Comparison of ENCODE assay signal across 15 cellular contexts in the genomic region with DNA sequence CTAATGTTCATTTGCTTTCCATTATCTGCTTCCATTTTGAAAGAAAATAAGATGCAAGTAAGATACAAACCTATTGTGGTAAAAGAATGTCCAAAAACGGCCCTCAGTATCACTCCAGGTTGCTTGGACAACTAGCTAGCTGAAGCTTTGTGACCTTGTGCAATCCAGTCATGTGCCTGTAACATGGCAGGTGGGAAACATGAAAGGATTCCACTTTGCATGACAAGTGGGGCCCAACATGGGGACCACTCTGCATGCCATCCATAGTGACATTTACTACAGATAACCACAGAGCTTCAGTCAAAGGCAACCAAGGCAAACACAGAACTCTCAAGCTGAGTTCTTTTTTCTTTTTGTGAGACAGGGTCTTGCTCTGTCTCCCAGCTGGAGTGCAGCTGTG. TPM values are rescaled to one million over a fixed set of nuclear protein-coding genes. Genes with fewer than 3 reads are reported as not detected.
DNase-seq lines count a peak whose midpoint lies in the region; ATAC-seq, FAIRE-seq and TF ChIP-seq lines count a peak whose summit lies in the region.
"Had no signal": no experiment of that assay in that cellular context is flagged by ENCODE, and none has a peak within 500 bp of the region (broad histone marks: within the 10 kb centered on the region; RNA-seq: fewer than 3 reads in every experiment).

No MANE protein-coding gene starts in this region.

- no peak overlapping the region for H3K4me3 ChIP-seq in HepG2 (replicated peaks in 1 of 3; ENCODE audit: insufficient read depth in 1 of 3, low read depth in 2 of 3, low read length in 3 of 3)
- H3K4me3 ChIP-seq in right lobe of liver, result no peak overlapping the region
- no peak overlapping the region for H3K4me3 ChIP-seq in PC-3 (ENCODE audit: low read length)
- H3K4me3 ChIP-seq: HAP-1 had no signal

- H3K27ac ChIP-seq in HepG2 (ENCODE audit: extremely low read length, insufficient read depth, low read length) (no peak overlapping the region), right lobe of liver (no peak overlapping the region), PC-3 (ENCODE audit: low read length) (peak overlapping the region; percentile 96), caudate nucleus (ENCODE audit: low read depth, low read length) (no peak overlapping the region)

- FAIRE-seq in HepG2 (lab: Jason Lieb, UNC), result no peak

- peaks cover 4% of the 10 kb centered on the region for H3K36me3 Mint-ChIP-seq in central memory CD8-positive, alpha-beta T cell (ENCODE audit: insufficient read depth)
- peaks cover 11% of the 10 kb centered on the region for H3K36me3 Mint-ChIP-seq in osteocyte (ENCODE audit: unreplicated experiment)

- no peak for TF ChIP-seq EP300 in HepG2 (IDR thresholded peaks at IDR 0.05; ENCODE audit: low read depth in 2 of 2, low read length in 2 of 2)
- TF ChIP-seq EP300 in HepG2 (CRISPR knock-in tag; IDR thresholded peaks at IDR 0.05; ENCODE audit: borderline replicate concordance), result no peak

- H3K27me3 Mint-ChIP-seq in central memory CD8-positive, alpha-beta T cell, result no peaks in the 10 kb centered on the region
- H3K27me3 Mint-ChIP-seq in osteocyte (ENCODE audit: unreplicated experiment), result no peaks in the 10 kb centered on the region
- H3K27me3 Mint-ChIP-seq: B cell had no signal

- H3K9me3 ChIP-seq in HepG2 (ENCODE audit: low read length), result no peaks in the 10 kb centered on the region; the same call in 1 of the 2 replicates
- no peaks in the 10 kb centered on the region for H3K9me3 ChIP-seq in right lobe of liver
- no peaks in the 10 kb centered on the region for H3K9me3 ChIP-seq in PC-3 (ENCODE audit: low read length)
- H3K9me3 ChIP-seq: HAP-1 had no signal

- ATAC-seq in HepG2, result 0 out of 3 replicates have a peak, but pooled peaks have one; percentile 26
- no peak for ATAC-seq in right lobe of liver
- no peak for ATAC-seq in PC-3
- ATAC-seq in central memory CD8-positive, alpha-beta T cell (replicated peaks; ENCODE audit: extremely low read depth, poor library complexity, severe bottlenecking), result no peak
- ATAC-seq in GM18858 (IDR thresholded peaks at IDR 0.05; ENCODE audit: unreplicated experiment), result no peak
- ATAC-seq in GM18502 (IDR thresholded peaks at IDR 0.05; ENCODE audit: poor library complexity, unreplicated experiment), result no peak
- ATAC-seq: Right ventricle myocardium inferior had no signal

- no TSS peak for BruUV-seq in HepG2 (replicated peaks; lab: Mats Ljungman, UMichigan)
- BruUV-seq in PC-3 (replicated peaks; lab: Mats Ljungman, UMichigan), result no TSS peak

- intact Hi-C loops in HepG2 (cut with micrococcal nuclease; ENCODE audit: unreplicated experiment), result no loop called here
- intact Hi-C loops in right lobe of liver (cut with DNase I), result no loop called here
- intact Hi-C loops in PC-3 (cut with micrococcal nuclease), result no loop called here

- WGBS in HepG2 (ENCODE audit: low lambda C conversion rate), result 61% methylated on average over 1 of the region's 1 CpG
- WGBS in right lobe of liver (ENCODE audit: insufficient coverage, low coverage, low lambda C conversion rate, missing lambda C conversion rate), result 82% methylated on average over 1 of the region's 1 CpG

- POLR2A ChIA-PET in HepG2 (lab: Yijun Ruan, JAX) (interaction anchor here (1.2 kb wide), 1 partner anchor 54 kb away, joined by 3 read pairs; the partner anchor contains the start of gene GSTA4), PC-3 (lab: Charles Lee; ENCODE audit: unreplicated experiment) (no interaction called here)

- no peaks in the 10 kb centered on the region for H3K27me3 ChIP-seq in HepG2 (ENCODE audit: control insufficient read depth in 1 of 2, insufficient read depth in 2 of 2, low read length in 2 of 2)
- no peaks in the 10 kb centered on the region for H3K27me3 ChIP-seq in right lobe of liver
- H3K27me3 ChIP-seq in PC-3 (ENCODE audit: low read length), result no peaks in the 10 kb centered on the region

- DNase-seq in HepG2 (ENCODE audit: low spot score) (peak; percentile 63), right lobe of liver (no peak), PC-3 (no peak), osteocyte (ENCODE audit: extremely low spot score, unreplicated experiment) (no peak), caudate nucleus (lab: John Stamatoyannopoulos, UW) (no peak)
- DNase-seq in central memory CD8-positive, alpha-beta T cell (ENCODE audit: low spot score in 2 of 2), result no peak
- DNase-seq: ACHN, Karpas-422, NCI-H2029, NCI-H510A treated with DMSO at 0.1 percent for 48 hours had no signal

- H3K79me2 ChIP-seq in HepG2 (ENCODE audit: insufficient read depth, low read length) (peaks cover 4% of the 10 kb centered on the region), PC-3 (ENCODE audit: low read length) (peaks cover 14% of the 10 kb centered on the region; the same call in 1 of the 2 replicates)

- H2AFZ ChIP-seq in HepG2 (ENCODE audit: low read length) (no peak overlapping the region), PC-3 (ENCODE audit: low read length) (no peak overlapping the region)

- CTCF ChIA-PET in HepG2 (lab: Yijun Ruan, JAX; ENCODE audit: low intra/inter-chr PET ratio, low total read pairs) (no interaction called here), PC-3 (lab: Charles Lee) (interaction anchor here (1.5 kb wide), 1 partner anchor 56 kb away, joined by 4 read pairs; no protein-coding TSS in a partner anchor)

- H3K4me1 Mint-ChIP-seq in central memory CD8-positive, alpha-beta T cell, result peaks cover 33% of the 10 kb centered on the region
- H3K4me1 Mint-ChIP-seq in osteocyte (ENCODE audit: unreplicated experiment), result peaks cover 34% of the 10 kb centered on the region

- TF ChIP-seq CTCF in HepG2 (CRISPR knock-in tag; IDR thresholded peaks at IDR 0.05), result no peak
- no peak for TF ChIP-seq CTCF in right lobe of liver (IDR thresholded peaks at IDR 0.05)
- no peak for TF ChIP-seq CTCF in PC-3 (conservative IDR thresholded peaks at IDR 0.05; ENCODE audit: low read depth, low read length)
- TF ChIP-seq CTCF in osteocyte (IDR thresholded peaks at IDR 0.05), result no peak

- H3K4me2 ChIP-seq in HepG2 (ENCODE audit: low read depth, low read length), result no peak overlapping the region
- H3K4me2 ChIP-seq in PC-3 (ENCODE audit: low read length), result peak overlapping the region; percentile 90; the same call in 1 of the 2 replicates

- no peak for TF ChIP-seq RAD21 in HepG2 (CRISPR knock-in tag; IDR thresholded peaks at IDR 0.05)

- H3K9ac ChIP-seq in HepG2 (ENCODE audit: insufficient read depth, low read depth, low read length), result no peak overlapping the region
- H3K9ac ChIP-seq in PC-3 (ENCODE audit: low read length), result no peak overlapping the region; the same call in 1 of the 2 replicates

- H3F3A ChIP-seq in PC-3 (ENCODE audit: low read length, unreplicated experiment), result peaks cover 8% of the 10 kb centered on the region

- H4K20me1 ChIP-seq in HepG2 (ENCODE audit: insufficient read depth, low read length), result no peaks in the 10 kb centered on the region
- no peaks in the 10 kb centered on the region for H4K20me1 ChIP-seq in PC-3 (ENCODE audit: low read length)

- TF ChIP-seq POLR2A in HepG2 (IDR thresholded peaks at IDR 0.05; ENCODE audit: insufficient read depth in 1 of 2, low read depth in 2 of 2, low read length in 2 of 2) (no peak), right lobe of liver (IDR thresholded peaks at IDR 0.05) (no peak)

- H3K4me1 ChIP-seq in HepG2 (ENCODE audit: insufficient read depth, low read length), result peaks cover 31% of the 10 kb centered on the region
- H3K4me1 ChIP-seq in right lobe of liver, result no peaks in the 10 kb centered on the region
- H3K4me1 ChIP-seq in PC-3 (ENCODE audit: insufficient read depth, low read length), result peaks cover 22% of the 10 kb centered on the region

- H3K9me2 ChIP-seq in PC-3 (replicated peaks; ENCODE audit: low read length), result no peaks in the 10 kb centered on the region

- no peak overlapping the region for H3K4me3 Mint-ChIP-seq in central memory CD8-positive, alpha-beta T cell
- no peak overlapping the region for H3K4me3 Mint-ChIP-seq in osteocyte (ENCODE audit: unreplicated experiment)
- H3K4me3 Mint-ChIP-seq: B cell had no signal

- H3K27ac Mint-ChIP-seq in central memory CD8-positive, alpha-beta T cell (ENCODE audit: low read depth), result peak overlapping the region; percentile 60
- peak overlapping the region; percentile 90 for H3K27ac Mint-ChIP-seq in osteocyte (ENCODE audit: unreplicated experiment)
- H3K27ac Mint-ChIP-seq: B cell had no signal

- H3K36me3 ChIP-seq in HepG2 (replicated peaks in 1 of 2; ENCODE audit: control insufficient read depth in 1 of 2, insufficient read depth in 2 of 2, low read length in 2 of 2) (peaks cover 0 to 4% of the 10 kb centered on the region in 2 experiments; a peak in 1 of 5 replicates), right lobe of liver (no peaks in the 10 kb centered on the region), PC-3 (ENCODE audit: low read depth, low read length) (no peaks in the 10 kb centered on the region)
- H3K36me3 ChIP-seq: HAP-1 had no signal

- H3K9me3 Mint-ChIP-seq in central memory CD8-positive, alpha-beta T cell, result no peaks in the 10 kb centered on the region
- H3K9me3 Mint-ChIP-seq in osteocyte (ENCODE audit: unreplicated experiment), result peaks cover 4% of the 10 kb centered on the region

- in situ Hi-C loops in HepG2 (cut with HindIII; ENCODE audit: extremely low pct_ligation_motif_present, low pct_unique_long_range_greater_than_20kb), result no loop called here

RNA-seq across cellular contexts. Expression of gene CILK1, which starts 12.2 kb away (rescaled TPM):
- total RNA-seq in HepG2 (2016; rRNA removed; fragmentation: Illumina TruSeq; extraction: Trizol), result 15.5 and 25.4 TPM in 2 replicates
- total RNA-seq in HepG2 (2016; cell fraction: cytosol; rRNA removed; fragmentation: Illumina TruSeq; extraction: Trizol; ENCODE audit: low read depth), result 1.7 and 1.8 TPM in 2 replicates
- 15.4 and 24.0 TPM in 2 replicates for total RNA-seq in HepG2 (2016; cell fraction: insoluble cytoplasmic fraction; rRNA removed; fragmentation: Illumina TruSeq; extraction: Trizol)
- total RNA-seq in HepG2 (2016; cell fraction: membrane; rRNA removed; fragmentation: Illumina TruSeq; extraction: Trizol), result 12.7 and 13.3 TPM in 2 replicates
- 13.0 and 14.6 TPM in 2 replicates for total RNA-seq in HepG2 (2016; cell fraction: nucleus; rRNA removed; fragmentation: Illumina TruSeq; extraction: Trizol)
- 8.7 and 11.4 TPM in 2 replicates for polyA plus RNA-seq in HepG2 (2011; rRNA removed)
- 5.9 and 7.6 TPM in 2 replicates for polyA plus RNA-seq in HepG2 (2011; cell fraction: cytosol; rRNA removed)
- polyA plus RNA-seq in HepG2 (2011; cell fraction: nucleus; rRNA removed), result 4.6 and 4.9 TPM in 2 replicates
- polyA plus RNA-seq in HepG2 (2012), result 5.6 and 6.2 TPM in 2 replicates
- polyA plus RNA-seq in HepG2 (2016; cell fraction: cytosol; fragmentation: Illumina TruSeq; extraction: Trizol; ENCODE audit: low read depth), result 1.3 and 1.4 TPM in 2 replicates
- 24.9 and 25.0 TPM in 2 replicates for polyA plus RNA-seq in HepG2 (2016; cell fraction: insoluble cytoplasmic fraction; fragmentation: Illumina TruSeq; extraction: Trizol; ENCODE audit: low read depth)
- polyA plus RNA-seq in HepG2 (2016; cell fraction: membrane; fragmentation: Illumina TruSeq; extraction: Trizol; ENCODE audit: low read depth), result 7.3 and 7.7 TPM in 2 replicates
- polyA plus RNA-seq in HepG2 (2016; cell fraction: nucleus; fragmentation: Illumina TruSeq; extraction: Trizol; ENCODE audit: insufficient read depth, low read depth), result 19.5 and 21.6 TPM in 2 replicates
- 6.8 and 9.5 TPM in 2 replicates for polyA minus RNA-seq in HepG2 (2011; rRNA and poly(A)+ RNA removed; ENCODE audit: low replicate concordance)
- polyA minus RNA-seq in HepG2 (2011; cell fraction: cytosol; rRNA and poly(A)+ RNA removed), result 7.1 and 9.0 TPM in 2 replicates
- 8.2 and 11.1 TPM in 2 replicates for polyA minus RNA-seq in HepG2 (2011; cell fraction: nucleus; rRNA and poly(A)+ RNA removed)
- total RNA-seq in right lobe of liver, result 1 to 10 TPM; 5.6 to 7.8 (median 6.9) TPM
- 8.5 and 9.7 TPM in 2 replicates for total RNA-seq in PC-3 (2014; rRNA removed)
- total RNA-seq in osteocyte, result 14.7 and 15.0 TPM in 2 replicates

RNA-seq across cellular contexts. Expression of gene FBXO9, which starts 15.8 kb away (rescaled TPM):
- total RNA-seq in HepG2 (2016; rRNA removed; fragmentation: Illumina TruSeq; extraction: Trizol) (59.2 and 64.3 TPM in 2 replicates), right lobe of liver (10 to 100 TPM; 24.6 to 78.7 (median 54.1) TPM), PC-3 (2014; rRNA removed) (30.3 and 54.6 TPM in 2 replicates), osteocyte (74.8 and 79.9 TPM in 2 replicates)
- total RNA-seq in HepG2 (2016; cell fraction: cytosol; rRNA removed; fragmentation: Illumina TruSeq; extraction: Trizol; ENCODE audit: low read depth), result 39.0 and 41.9 TPM in 2 replicates
- 57.9 and 71.5 TPM in 2 replicates for total RNA-seq in HepG2 (2016; cell fraction: insoluble cytoplasmic fraction; rRNA removed; fragmentation: Illumina TruSeq; extraction: Trizol)
- total RNA-seq in HepG2 (2016; cell fraction: membrane; rRNA removed; fragmentation: Illumina TruSeq; extraction: Trizol), result 69.1 and 90.8 TPM in 2 replicates
- total RNA-seq in HepG2 (2016; cell fraction: nucleus; rRNA removed; fragmentation: Illumina TruSeq; extraction: Trizol), result 79.2 and 92.5 TPM in 2 replicates
- 93.5 and 98.4 TPM in 2 replicates for polyA plus RNA-seq in HepG2 (2011; rRNA removed)
- polyA plus RNA-seq in HepG2 (2011; cell fraction: cytosol; rRNA removed), result 44.3 and 45.4 TPM in 2 replicates
- polyA plus RNA-seq in HepG2 (2011; cell fraction: nucleus; rRNA removed), result 382 and 412 TPM in 2 replicates
- 65.8 and 76.9 TPM in 2 replicates for polyA plus RNA-seq in HepG2 (2012)
- polyA plus RNA-seq in HepG2 (2016; cell fraction: cytosol; fragmentation: Illumina TruSeq; extraction: Trizol; ENCODE audit: low read depth), result 44.6 and 65.5 TPM in 2 replicates
- 77.5 and 86.9 TPM in 2 replicates for polyA plus RNA-seq in HepG2 (2016; cell fraction: insoluble cytoplasmic fraction; fragmentation: Illumina TruSeq; extraction: Trizol; ENCODE audit: low read depth)
- polyA plus RNA-seq in HepG2 (2016; cell fraction: membrane; fragmentation: Illumina TruSeq; extraction: Trizol; ENCODE audit: low read depth), result 66.8 and 86.6 TPM in 2 replicates
- polyA plus RNA-seq in HepG2 (2016; cell fraction: nucleus; fragmentation: Illumina TruSeq; extraction: Trizol; ENCODE audit: insufficient read depth, low read depth), result 216 and 220 TPM in 2 replicates
- 55.2 and 76.3 TPM in 2 replicates for polyA minus RNA-seq in HepG2 (2011; rRNA and poly(A)+ RNA removed; ENCODE audit: low replicate concordance)
- 24.3 and 30.7 TPM in 2 replicates for polyA minus RNA-seq in HepG2 (2011; cell fraction: cytosol; rRNA and poly(A)+ RNA removed)
- polyA minus RNA-seq in HepG2 (2011; cell fraction: nucleus; rRNA and poly(A)+ RNA removed), result 98.2 and 133 TPM in 2 replicates

RNA-seq across cellular contexts. Expression of gene GSTA4, which starts 54.3 kb away (rescaled TPM):
- total RNA-seq in HepG2 (2016; rRNA removed; fragmentation: Illumina TruSeq; extraction: Trizol) (53.6 and 70.3 TPM in 2 replicates), right lobe of liver (10 to 100 TPM in 3 of 6 experiments, 1 to 10 TPM in 3; 4.8 to 23.1 (median 9.2) TPM), PC-3 (2014; rRNA removed) (10.1 and 20.9 TPM in 2 replicates), osteocyte (45.3 and 46.4 TPM in 2 replicates)
- total RNA-seq in HepG2 (2016; cell fraction: cytosol; rRNA removed; fragmentation: Illumina TruSeq; extraction: Trizol; ENCODE audit: low read depth), result 9.4 and 12.3 TPM in 2 replicates
- 52.2 and 73.2 TPM in 2 replicates for total RNA-seq in HepG2 (2016; cell fraction: insoluble cytoplasmic fraction; rRNA removed; fragmentation: Illumina TruSeq; extraction: Trizol)
- 19.9 and 21.3 TPM in 2 replicates for total RNA-seq in HepG2 (2016; cell fraction: membrane; rRNA removed; fragmentation: Illumina TruSeq; extraction: Trizol)
- 30.5 and 33.7 TPM in 2 replicates for total RNA-seq in HepG2 (2016; cell fraction: nucleus; rRNA removed; fragmentation: Illumina TruSeq; extraction: Trizol)
- 25.9 and 34.1 TPM in 2 replicates for polyA plus RNA-seq in HepG2 (2011; rRNA removed)
- 11.9 and 18.2 TPM in 2 replicates for polyA plus RNA-seq in HepG2 (2011; cell fraction: cytosol; rRNA removed)
- 23.0 and 31.9 TPM in 2 replicates for polyA plus RNA-seq in HepG2 (2011; cell fraction: nucleus; rRNA removed)
- polyA plus RNA-seq in HepG2 (2012), result 21.2 and 30.4 TPM in 2 replicates
- polyA plus RNA-seq in HepG2 (2016; cell fraction: cytosol; fragmentation: Illumina TruSeq; extraction: Trizol; ENCODE audit: low read depth), result 9.0 and 11.2 TPM in 2 replicates
- polyA plus RNA-seq in HepG2 (2016; cell fraction: insoluble cytoplasmic fraction; fragmentation: Illumina TruSeq; extraction: Trizol; ENCODE audit: low read depth), result 78.1 and 82.8 TPM in 2 replicates
- 16.5 and 17.2 TPM in 2 replicates for polyA plus RNA-seq in HepG2 (2016; cell fraction: membrane; fragmentation: Illumina TruSeq; extraction: Trizol; ENCODE audit: low read depth)
- 59.6 and 59.7 TPM in 2 replicates for polyA plus RNA-seq in HepG2 (2016; cell fraction: nucleus; fragmentation: Illumina TruSeq; extraction: Trizol; ENCODE audit: insufficient read depth, low read depth)
- polyA minus RNA-seq in HepG2 (2011; rRNA and poly(A)+ RNA removed; ENCODE audit: low replicate concordance), result 0.33 and 3.9 TPM in 2 replicates
- 5.7 and 7.4 TPM in 2 replicates for polyA minus RNA-seq in HepG2 (2011; cell fraction: cytosol; rRNA and poly(A)+ RNA removed)
- 8.8 and 12.4 TPM in 2 replicates for polyA minus RNA-seq in HepG2 (2011; cell fraction: nucleus; rRNA and poly(A)+ RNA removed)
